12 cellular contexts compared by ENCODE assay signal in the genomic region with DNA sequence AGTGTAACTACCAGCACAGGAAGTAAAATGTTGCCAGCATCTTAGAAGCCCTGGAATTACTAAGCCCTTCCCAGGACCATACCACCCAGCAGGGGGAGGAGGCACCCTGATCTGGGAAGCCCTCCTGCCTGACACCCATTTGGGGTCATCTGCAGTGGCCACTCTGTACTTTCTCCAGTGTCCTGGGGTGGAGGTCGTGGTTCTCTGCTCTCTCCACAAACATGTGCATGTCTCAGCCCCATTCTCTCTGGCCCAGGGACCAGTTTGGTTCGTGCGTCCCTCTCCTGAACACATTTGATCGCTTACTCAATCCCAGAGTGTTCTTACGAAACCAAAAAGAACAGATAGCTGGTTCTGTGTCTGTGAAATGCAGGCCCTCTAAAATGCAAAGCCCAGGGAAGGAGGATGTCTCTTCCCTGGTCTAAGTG. TPM values are rescaled to one million over a fixed set of nuclear protein-coding genes. Genes with fewer than 3 reads are reported as not detected.
DNase-seq lines count a peak whose midpoint lies in the region; ATAC-seq and TF ChIP-seq lines count a peak whose summit lies in the region.
"Had no signal": no experiment of that assay in that cellular context is flagged by ENCODE, and none has a peak within 500 bp of the region (broad histone marks: within the 10 kb centered on the region; RNA-seq: fewer than 3 reads in every experiment).

No MANE protein-coding gene starts in this region.

- peak; percentile 60 for TF ChIP-seq CTCF in cardiac muscle cell (IDR thresholded peaks at IDR 0.05; ENCODE audit: low read depth, low read length)
- no peak for TF ChIP-seq CTCF in RWPE2 (IDR thresholded peaks at IDR 0.05; ENCODE audit: poor library complexity, severe bottlenecking)
- peak; percentile 56 for TF ChIP-seq CTCF in fibroblast of villous mesenchyme (IDR thresholded peaks at IDR 0.05; ENCODE audit: insufficient read depth, low read depth, low read length)

- H3K4me1 ChIP-seq in cardiac muscle cell (ENCODE audit: low read depth), result no peaks in the 10 kb centered on the region
- H3K4me1 ChIP-seq in RWPE2 (ENCODE audit: insufficient read depth, poor library complexity, severe bottlenecking), result peaks cover 26% of the 10 kb centered on the region

- intact Hi-C loops in cardiac septum (cut with DNase I), result no loop called here

- H3K27ac ChIP-seq in cardiac muscle cell, result no peak overlapping the region
- peak overlapping the region; percentile 39 for H3K27ac ChIP-seq in RWPE2 (ENCODE audit: poor library complexity, severe bottlenecking)
- H3K27ac ChIP-seq: stomach had no signal

- H3K27me3 ChIP-seq in cardiac muscle cell (no peaks in the 10 kb centered on the region), RWPE2 (ENCODE audit: insufficient read depth, poor library complexity, severe bottlenecking) (no peaks in the 10 kb centered on the region)
- H3K27me3 ChIP-seq: stomach had no signal

- no peaks in the 10 kb centered on the region for H3K36me3 ChIP-seq in cardiac muscle cell
- no peaks in the 10 kb centered on the region for H3K36me3 ChIP-seq in RWPE2 (ENCODE audit: low read depth)

- ATAC-seq in RWPE2 (ENCODE audit: low read depth) (peak; percentile 66), GM19397 (IDR thresholded peaks at IDR 0.05; ENCODE audit: unreplicated experiment) (no peak), HG03432 (IDR thresholded peaks at IDR 0.05; ENCODE audit: unreplicated experiment) (no peak)
- ATAC-seq: activated CD4-positive, CD25-positive, alpha-beta regulatory T cell treated with anti-CD3 and anti-CD28 coated beads, Interleukin-2, amount 50 U/mL, for 24 hours had no signal

- H3K9me3 ChIP-seq in cardiac muscle cell (ENCODE audit: low read depth) (no peaks in the 10 kb centered on the region), RWPE2 (ENCODE audit: severe bottlenecking) (no peaks in the 10 kb centered on the region)
- H3K9me3 ChIP-seq: stomach had no signal

- peak in 1 of 2 donors; percentile 90 for DNase-seq in cardiac muscle cell (ENCODE audit: low read depth in 1 of 2, low spot score in 1 of 2)
- DNase-seq in cardiac septum (ENCODE audit: low spot score), result no peak
- DNase-seq in RWPE2 (ENCODE audit: low spot score), result no peak
- DNase-seq in fibroblast of villous mesenchyme (ENCODE audit: low read depth), result peak; percentile 88
- no peak for DNase-seq in stimulated activated naive CD4-positive, alpha-beta T cell (lab: John Stamatoyannopoulos, UW)
- no peak for DNase-seq in amygdala (lab: John Stamatoyannopoulos, UW)
- DNase-seq: activated effector memory CD4-positive, alpha-beta T cell treated with anti-CD3 and anti-CD28 coated beads, Interleukin-2, amount 50 U/mL, for 16 hours; NCI-H2029 treated with DMSO at 0.1 percent for 48 hours; stomach had no signal

- H3K4me3 ChIP-seq in cardiac muscle cell (no peak overlapping the region), RWPE2 (ENCODE audit: severe bottlenecking) (no peak overlapping the region), fibroblast of villous mesenchyme (ENCODE audit: low read depth, low read length) (peak overlapping the region; percentile 10)
- H3K4me3 ChIP-seq: stomach had no signal

RNA-seq across cellular contexts. Expression of gene LRRC27, which starts 9.4 kb away (rescaled TPM):
- total RNA-seq in cardiac muscle cell, result 12.8 and 19.0 TPM in 2 replicates
- polyA plus RNA-seq in cardiac muscle cell, result 21.8 and 22.1 TPM in 2 replicates
- 3.8 TPM for total RNA-seq in cardiac septum
- total RNA-seq in fibroblast of villous mesenchyme, result 6.0 and 11.0 TPM in 2 replicates

RNA-seq across cellular contexts. Expression of gene STK32C, which starts 14.9 kb away (rescaled TPM):
- total RNA-seq in cardiac muscle cell (10.4 and 17.5 TPM in 2 replicates), cardiac septum (5.9 TPM), fibroblast of villous mesenchyme (8.6 and 11.9 TPM in 2 replicates)
- 23.8 and 28.5 TPM in 2 replicates for polyA plus RNA-seq in cardiac muscle cell
